ENCODE assay signal across 11 cellular contexts in the genomic region with DNA sequence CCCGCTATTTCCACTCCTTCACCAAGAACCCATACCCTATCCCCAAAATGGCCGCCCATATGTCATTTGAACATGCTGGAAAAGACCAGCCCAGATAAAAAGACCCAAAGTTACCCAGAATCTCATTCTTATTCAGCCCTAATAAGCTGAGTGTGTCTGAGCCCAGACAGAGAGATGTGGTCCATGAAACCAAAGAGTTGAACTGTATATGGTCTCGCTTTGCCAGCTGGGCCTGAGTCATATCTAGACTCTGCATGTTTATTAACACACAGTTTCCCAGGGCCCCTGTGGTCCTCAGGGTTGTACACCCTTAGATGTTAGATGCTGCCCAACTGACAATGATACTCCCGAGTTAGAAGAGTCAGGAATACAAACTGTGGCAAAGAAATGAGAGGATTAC.
DNase-seq lines count a peak whose midpoint lies in the region; ATAC-seq lines count a peak whose summit lies in the region.
"Had no signal": no experiment of that assay in that cellular context is flagged by ENCODE, and none has a peak within 500 bp of the region (broad histone marks: within the 10 kb centered on the region; RNA-seq: fewer than 3 reads in every experiment).

No MANE protein-coding gene starts in this region.

- DNase-seq in skeletal muscle cell (ENCODE audit: low read depth) = peak; percentile 41
- DNase-seq in NCI-H2107 (lab: John Stamatoyannopoulos, UW) = no peak
- no peak for DNase-seq in NK-92 treated with Interleukin-12 subunit alpha and Interleukin-12 subunit beta, amount 100 ng/mL, for 24 hours (lab: John Stamatoyannopoulos, UW)
- DNase-seq in central memory CD4-positive, alpha-beta T cell = no peak
- DNase-seq in NCI-H774 (lab: John Stamatoyannopoulos, UW) = no peak
- DNase-seq: activated CD8-positive, alpha-beta memory T cell treated with anti-CD3 and anti-CD28 coated beads, Interleukin-2, amount 50 U/mL, for 4 hours; DMS79 treated with DMSO at 0.1 percent for 48 hours; H9 had no signal

- H3K4me3 ChIP-seq in skeletal muscle cell (ENCODE audit: low read depth, low read length) = no peak overlapping the region

- ATAC-seq in GM19035 (IDR thresholded peaks at IDR 0.05; ENCODE audit: unreplicated experiment) (peak; percentile 64), HG02623 (IDR thresholded peaks at IDR 0.05; ENCODE audit: unreplicated experiment) (peak; percentile 70), HG03469 (IDR thresholded peaks at IDR 0.05; ENCODE audit: unreplicated experiment) (peak; percentile 81)
